ENCODE assay signal across 1 cellular context in genomic region chr17:80124351-80124981, GRCh38.
TF ChIP-seq lines count a peak whose summit lies in the region.

No MANE protein-coding gene starts in this region.

TF ChIP-seq in SK-N-SH treated with all-trans-retinoic acid at 6 μM for 48 hours, 23 proteins besides CTCF, POLR2A, EP300 and RAD21 (continued from another document):
- TF ChIP-seq, protein P1, sequence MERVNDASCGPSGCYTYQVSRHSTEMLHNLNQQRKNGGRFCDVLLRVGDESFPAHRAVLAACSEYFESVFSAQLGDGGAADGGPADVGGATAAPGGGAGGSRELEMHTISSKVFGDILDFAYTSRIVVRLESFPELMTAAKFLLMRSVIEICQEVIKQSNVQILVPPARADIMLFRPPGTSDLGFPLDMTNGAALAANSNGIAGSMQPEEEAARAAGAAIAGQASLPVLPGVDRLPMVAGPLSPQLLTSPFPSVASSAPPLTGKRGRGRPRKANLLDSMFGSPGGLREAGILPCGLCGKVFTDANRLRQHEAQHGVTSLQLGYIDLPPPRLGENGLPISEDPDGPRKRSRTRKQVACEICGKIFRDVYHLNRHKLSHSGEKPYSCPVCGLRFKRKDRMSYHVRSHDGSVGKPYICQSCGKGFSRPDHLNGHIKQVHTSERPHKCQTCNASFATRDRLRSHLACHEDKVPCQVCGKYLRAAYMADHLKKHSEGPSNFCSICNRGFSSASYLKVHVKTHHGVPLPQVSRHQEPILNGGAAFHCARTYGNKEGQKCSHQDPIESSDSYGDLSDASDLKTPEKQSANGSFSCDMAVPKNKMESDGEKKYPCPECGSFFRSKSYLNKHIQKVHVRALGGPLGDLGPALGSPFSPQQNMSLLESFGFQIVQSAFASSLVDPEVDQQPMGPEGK (CRISPR knock-in tag; IDR thresholded peaks at IDR 0.05; ENCODE audit: borderline replicate concordance), result no peak
- TF ChIP-seq ESRRG (CRISPR knock-in tag; IDR thresholded peaks at IDR 0.05) (no peak), ZNF565 (CRISPR knock-in tag; conservative IDR thresholded peaks at IDR 0.05; ENCODE audit: low read depth) (no peak), BACH2 (CRISPR knock-in tag; IDR thresholded peaks at IDR 0.05; ENCODE audit: borderline replicate concordance) (no peak), TCF4 (CRISPR knock-in tag; IDR thresholded peaks at IDR 0.05; ENCODE audit: borderline replicate concordance) (no peak), ISL1 (CRISPR knock-in tag; IDR thresholded peaks at IDR 0.05) (no peak), SNAI2 (CRISPR knock-in tag; IDR thresholded peaks at IDR 0.05) (no peak), ZNF70 (CRISPR knock-in tag; IDR thresholded peaks at IDR 0.05) (no peak), OSR1 (CRISPR knock-in tag; IDR thresholded peaks at IDR 0.05) (no peak)
- TF ChIP-seq, protein P2, sequence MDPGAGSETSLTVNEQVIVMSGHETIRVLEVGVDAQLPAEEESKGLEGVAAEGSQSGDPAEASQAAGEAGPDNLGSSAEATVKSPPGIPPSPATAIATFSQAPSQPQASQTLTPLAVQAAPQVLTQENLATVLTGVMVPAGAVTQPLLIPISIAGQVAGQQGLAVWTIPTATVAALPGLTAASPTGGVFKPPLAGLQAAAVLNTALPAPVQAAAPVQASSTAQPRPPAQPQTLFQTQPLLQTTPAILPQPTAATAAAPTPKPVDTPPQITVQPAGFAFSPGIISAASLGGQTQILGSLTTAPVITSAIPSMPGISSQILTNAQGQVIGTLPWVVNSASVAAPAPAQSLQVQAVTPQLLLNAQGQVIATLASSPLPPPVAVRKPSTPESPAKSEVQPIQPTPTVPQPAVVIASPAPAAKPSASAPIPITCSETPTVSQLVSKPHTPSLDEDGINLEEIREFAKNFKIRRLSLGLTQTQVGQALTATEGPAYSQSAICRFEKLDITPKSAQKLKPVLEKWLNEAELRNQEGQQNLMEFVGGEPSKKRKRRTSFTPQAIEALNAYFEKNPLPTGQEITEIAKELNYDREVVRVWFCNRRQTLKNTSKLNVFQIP (CRISPR knock-in tag; IDR thresholded peaks at IDR 0.05; ENCODE audit: borderline replicate concordance, low read depth), result no peak
- TF ChIP-seq, protein P3, sequence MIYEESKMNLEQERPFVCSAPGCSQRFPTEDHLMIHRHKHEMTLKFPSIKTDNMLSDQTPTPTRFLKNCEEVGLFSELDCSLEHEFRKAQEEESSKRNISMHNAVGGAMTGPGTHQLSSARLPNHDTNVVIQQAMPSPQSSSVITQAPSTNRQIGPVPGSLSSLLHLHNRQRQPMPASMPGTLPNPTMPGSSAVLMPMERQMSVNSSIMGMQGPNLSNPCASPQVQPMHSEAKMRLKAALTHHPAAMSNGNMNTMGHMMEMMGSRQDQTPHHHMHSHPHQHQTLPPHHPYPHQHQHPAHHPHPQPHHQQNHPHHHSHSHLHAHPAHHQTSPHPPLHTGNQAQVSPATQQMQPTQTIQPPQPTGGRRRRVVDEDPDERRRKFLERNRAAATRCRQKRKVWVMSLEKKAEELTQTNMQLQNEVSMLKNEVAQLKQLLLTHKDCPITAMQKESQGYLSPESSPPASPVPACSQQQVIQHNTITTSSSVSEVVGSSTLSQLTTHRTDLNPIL (CRISPR knock-in tag; IDR thresholded peaks at IDR 0.05; ENCODE audit: low read depth), result no peak
